ENCODE assay signal across 1 cellular context in the genomic region with DNA sequence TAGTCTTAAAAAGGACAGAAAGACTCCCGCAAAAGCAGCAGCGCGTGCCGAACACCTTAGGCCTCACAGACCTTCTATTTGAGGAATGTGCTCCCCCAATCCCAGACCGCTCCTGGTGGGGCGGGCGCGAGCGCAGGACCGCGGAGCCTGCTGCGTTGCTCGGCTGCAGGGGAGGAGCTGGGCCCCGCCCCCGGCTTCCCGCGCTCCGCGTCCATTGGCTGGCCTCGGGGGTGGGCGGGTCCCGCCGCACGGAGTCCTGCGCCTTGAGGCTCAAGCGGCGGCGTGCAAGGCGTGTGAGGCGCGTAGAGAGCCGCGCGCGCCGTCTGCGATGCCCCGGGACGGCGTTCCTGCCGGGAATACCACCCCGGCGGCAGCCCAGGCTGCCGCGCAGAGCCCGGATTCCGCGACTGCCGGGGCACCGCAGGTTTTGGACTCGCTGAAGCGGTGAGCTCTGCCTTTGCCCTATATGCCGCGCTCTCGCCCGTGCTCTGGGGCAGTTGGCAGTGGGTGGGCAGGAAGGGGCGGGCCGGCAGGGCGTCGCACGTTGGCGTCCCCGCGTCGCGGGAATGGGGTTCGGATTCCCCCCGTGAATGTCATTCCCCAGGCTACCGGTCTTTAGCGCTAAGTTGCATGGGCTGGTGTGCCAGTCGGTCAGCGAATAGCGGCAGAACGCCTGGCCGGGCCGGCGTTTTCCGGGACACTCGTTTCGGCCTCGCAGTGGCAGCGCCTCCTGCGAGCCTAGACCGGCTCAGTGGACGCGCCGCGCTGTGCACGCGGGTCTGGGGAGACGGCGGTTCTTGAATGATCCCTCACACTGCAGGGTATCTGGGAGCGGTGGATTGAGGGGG.
TF ChIP-seq lines count a peak whose summit lies in the region.

No MANE protein-coding gene starts in this region.

TF ChIP-seq in WTC11, 78 proteins besides CTCF, POLR2A, EP300 and RAD21 (continued from another document and continues in another):
- TF ChIP-seq, protein P1, sequence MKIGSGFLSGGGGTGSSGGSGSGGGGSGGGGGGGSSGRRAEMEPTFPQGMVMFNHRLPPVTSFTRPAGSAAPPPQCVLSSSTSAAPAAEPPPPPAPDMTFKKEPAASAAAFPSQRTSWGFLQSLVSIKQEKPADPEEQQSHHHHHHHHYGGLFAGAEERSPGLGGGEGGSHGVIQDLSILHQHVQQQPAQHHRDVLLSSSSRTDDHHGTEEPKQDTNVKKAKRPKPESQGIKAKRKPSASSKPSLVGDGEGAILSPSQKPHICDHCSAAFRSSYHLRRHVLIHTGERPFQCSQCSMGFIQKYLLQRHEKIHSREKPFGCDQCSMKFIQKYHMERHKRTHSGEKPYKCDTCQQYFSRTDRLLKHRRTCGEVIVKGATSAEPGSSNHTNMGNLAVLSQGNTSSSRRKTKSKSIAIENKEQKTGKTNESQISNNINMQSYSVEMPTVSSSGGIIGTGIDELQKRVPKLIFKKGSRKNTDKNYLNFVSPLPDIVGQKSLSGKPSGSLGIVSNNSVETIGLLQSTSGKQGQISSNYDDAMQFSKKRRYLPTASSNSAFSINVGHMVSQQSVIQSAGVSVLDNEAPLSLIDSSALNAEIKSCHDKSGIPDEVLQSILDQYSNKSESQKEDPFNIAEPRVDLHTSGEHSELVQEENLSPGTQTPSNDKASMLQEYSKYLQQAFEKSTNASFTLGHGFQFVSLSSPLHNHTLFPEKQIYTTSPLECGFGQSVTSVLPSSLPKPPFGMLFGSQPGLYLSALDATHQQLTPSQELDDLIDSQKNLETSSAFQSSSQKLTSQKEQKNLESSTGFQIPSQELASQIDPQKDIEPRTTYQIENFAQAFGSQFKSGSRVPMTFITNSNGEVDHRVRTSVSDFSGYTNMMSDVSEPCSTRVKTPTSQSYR (CRISPR knock-in tag; IDR thresholded peaks at IDR 0.05), result peak; percentile 18
- TF ChIP-seq, protein P2, sequence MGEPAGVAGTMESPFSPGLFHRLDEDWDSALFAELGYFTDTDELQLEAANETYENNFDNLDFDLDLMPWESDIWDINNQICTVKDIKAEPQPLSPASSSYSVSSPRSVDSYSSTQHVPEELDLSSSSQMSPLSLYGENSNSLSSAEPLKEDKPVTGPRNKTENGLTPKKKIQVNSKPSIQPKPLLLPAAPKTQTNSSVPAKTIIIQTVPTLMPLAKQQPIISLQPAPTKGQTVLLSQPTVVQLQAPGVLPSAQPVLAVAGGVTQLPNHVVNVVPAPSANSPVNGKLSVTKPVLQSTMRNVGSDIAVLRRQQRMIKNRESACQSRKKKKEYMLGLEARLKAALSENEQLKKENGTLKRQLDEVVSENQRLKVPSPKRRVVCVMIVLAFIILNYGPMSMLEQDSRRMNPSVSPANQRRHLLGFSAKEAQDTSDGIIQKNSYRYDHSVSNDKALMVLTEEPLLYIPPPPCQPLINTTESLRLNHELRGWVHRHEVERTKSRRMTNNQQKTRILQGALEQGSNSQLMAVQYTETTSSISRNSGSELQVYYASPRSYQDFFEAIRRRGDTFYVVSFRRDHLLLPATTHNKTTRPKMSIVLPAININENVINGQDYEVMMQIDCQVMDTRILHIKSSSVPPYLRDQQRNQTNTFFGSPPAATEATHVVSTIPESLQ (CRISPR knock-in tag; IDR thresholded peaks at IDR 0.05), result peak; percentile 88; the same call in 1 of the 2 replicates
- TF ChIP-seq MYBL2 (CRISPR knock-in tag; IDR thresholded peaks at IDR 0.05), result peak; percentile 96
- peak; percentile 85 for TF ChIP-seq SMAD4 (CRISPR knock-in tag; IDR thresholded peaks at IDR 0.05)
- TF ChIP-seq, protein P3, sequence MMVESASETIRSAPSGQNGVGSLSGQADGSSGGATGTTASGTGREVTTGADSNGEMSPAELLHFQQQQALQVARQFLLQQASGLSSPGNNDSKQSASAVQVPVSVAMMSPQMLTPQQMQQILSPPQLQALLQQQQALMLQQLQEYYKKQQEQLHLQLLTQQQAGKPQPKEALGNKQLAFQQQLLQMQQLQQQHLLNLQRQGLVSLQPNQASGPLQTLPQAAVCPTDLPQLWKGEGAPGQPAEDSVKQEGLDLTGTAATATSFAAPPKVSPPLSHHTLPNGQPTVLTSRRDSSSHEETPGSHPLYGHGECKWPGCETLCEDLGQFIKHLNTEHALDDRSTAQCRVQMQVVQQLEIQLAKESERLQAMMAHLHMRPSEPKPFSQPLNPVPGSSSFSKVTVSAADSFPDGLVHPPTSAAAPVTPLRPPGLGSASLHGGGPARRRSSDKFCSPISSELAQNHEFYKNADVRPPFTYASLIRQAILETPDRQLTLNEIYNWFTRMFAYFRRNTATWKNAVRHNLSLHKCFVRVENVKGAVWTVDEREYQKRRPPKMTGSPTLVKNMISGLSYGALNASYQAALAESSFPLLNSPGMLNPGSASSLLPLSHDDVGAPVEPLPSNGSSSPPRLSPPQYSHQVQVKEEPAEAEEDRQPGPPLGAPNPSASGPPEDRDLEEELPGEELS (CRISPR knock-in tag; IDR thresholded peaks at IDR 0.05), result peak; percentile 97
- TF ChIP-seq GTF2I (CRISPR knock-in tag; conservative IDR thresholded peaks at IDR 0.05), result no peak
- TF ChIP-seq ATF1 (CRISPR knock-in tag; IDR thresholded peaks at IDR 0.05), result 0 out of 2 replicates have a peak, but pooled peaks have one; percentile 23
- TF ChIP-seq, protein P4, sequence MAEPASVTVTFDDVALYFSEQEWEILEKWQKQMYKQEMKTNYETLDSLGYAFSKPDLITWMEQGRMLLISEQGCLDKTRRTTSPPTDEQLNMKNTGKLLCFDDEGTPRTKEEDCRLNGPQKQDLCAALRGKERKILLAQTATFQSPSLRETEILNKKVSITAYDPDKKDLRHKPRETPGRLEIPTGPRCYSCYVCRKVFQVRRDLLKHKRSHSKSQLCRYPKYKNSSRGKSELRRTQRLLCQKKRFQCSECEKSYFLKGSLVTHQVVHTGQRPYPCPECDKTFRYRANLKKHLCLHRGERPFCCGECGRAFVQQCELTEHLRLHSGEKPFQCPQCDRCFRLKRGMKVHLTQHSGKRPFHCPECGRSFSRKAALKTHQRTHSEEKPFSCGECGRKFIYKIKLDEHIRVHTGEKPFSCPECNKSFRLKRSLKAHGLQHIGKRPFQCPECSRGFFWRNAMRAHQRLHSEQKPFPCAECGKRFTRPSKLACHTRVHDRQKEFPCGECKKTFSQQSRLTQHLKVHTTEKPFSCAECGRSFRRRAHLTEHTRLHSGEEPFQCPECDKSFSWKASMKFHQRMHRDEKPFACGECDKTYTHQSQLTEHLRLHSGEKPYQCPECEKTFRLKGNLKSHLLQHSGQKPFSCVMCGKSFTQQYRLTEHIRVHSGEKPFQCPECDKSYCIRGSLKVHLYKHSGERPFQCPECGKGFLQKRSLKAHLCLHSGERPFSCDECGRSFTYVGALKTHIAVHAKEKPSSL (CRISPR knock-in tag; conservative IDR thresholded peaks at IDR 0.05), result no peak
- TF ChIP-seq FOXK1 (CRISPR knock-in tag; IDR thresholded peaks at IDR 0.05), result peak; percentile 87; the same call in 1 of the 2 replicates
- TF ChIP-seq JUN (CRISPR knock-in tag; IDR thresholded peaks at IDR 0.05), result peak; percentile 84; the same call in 1 of the 2 replicates
- TF ChIP-seq CBFB (CRISPR knock-in tag; IDR thresholded peaks at IDR 0.05; ENCODE audit: low read depth), result no peak
- TF ChIP-seq, protein P5, sequence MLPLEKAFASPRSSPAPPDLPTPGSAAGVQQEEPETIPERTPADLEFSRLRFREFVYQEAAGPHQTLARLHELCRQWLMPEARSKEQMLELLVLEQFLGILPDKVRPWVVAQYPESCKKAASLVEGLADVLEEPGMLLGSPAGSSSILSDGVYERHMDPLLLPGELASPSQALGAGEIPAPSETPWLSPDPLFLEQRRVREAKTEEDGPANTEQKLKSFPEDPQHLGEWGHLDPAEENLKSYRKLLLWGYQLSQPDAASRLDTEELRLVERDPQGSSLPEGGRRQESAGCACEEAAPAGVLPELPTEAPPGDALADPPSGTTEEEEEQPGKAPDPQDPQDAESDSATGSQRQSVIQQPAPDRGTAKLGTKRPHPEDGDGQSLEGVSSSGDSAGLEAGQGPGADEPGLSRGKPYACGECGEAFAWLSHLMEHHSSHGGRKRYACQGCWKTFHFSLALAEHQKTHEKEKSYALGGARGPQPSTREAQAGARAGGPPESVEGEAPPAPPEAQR (CRISPR knock-in tag; IDR thresholded peaks at IDR 0.05), result no peak
- TF ChIP-seq, protein P6, sequence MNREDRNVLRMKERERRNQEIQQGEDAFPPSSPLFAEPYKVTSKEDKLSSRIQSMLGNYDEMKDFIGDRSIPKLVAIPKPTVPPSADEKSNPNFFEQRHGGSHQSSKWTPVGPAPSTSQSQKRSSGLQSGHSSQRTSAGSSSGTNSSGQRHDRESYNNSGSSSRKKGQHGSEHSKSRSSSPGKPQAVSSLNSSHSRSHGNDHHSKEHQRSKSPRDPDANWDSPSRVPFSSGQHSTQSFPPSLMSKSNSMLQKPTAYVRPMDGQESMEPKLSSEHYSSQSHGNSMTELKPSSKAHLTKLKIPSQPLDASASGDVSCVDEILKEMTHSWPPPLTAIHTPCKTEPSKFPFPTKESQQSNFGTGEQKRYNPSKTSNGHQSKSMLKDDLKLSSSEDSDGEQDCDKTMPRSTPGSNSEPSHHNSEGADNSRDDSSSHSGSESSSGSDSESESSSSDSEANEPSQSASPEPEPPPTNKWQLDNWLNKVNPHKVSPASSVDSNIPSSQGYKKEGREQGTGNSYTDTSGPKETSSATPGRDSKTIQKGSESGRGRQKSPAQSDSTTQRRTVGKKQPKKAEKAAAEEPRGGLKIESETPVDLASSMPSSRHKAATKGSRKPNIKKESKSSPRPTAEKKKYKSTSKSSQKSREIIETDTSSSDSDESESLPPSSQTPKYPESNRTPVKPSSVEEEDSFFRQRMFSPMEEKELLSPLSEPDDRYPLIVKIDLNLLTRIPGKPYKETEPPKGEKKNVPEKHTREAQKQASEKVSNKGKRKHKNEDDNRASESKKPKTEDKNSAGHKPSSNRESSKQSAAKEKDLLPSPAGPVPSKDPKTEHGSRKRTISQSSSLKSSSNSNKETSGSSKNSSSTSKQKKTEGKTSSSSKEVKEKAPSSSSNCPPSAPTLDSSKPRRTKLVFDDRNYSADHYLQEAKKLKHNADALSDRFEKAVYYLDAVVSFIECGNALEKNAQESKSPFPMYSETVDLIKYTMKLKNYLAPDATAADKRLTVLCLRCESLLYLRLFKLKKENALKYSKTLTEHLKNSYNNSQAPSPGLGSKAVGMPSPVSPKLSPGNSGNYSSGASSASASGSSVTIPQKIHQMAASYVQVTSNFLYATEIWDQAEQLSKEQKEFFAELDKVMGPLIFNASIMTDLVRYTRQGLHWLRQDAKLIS (CRISPR knock-in tag; IDR thresholded peaks at IDR 0.05; ENCODE audit: borderline replicate concordance), result no peak
- TF ChIP-seq, protein P7, sequence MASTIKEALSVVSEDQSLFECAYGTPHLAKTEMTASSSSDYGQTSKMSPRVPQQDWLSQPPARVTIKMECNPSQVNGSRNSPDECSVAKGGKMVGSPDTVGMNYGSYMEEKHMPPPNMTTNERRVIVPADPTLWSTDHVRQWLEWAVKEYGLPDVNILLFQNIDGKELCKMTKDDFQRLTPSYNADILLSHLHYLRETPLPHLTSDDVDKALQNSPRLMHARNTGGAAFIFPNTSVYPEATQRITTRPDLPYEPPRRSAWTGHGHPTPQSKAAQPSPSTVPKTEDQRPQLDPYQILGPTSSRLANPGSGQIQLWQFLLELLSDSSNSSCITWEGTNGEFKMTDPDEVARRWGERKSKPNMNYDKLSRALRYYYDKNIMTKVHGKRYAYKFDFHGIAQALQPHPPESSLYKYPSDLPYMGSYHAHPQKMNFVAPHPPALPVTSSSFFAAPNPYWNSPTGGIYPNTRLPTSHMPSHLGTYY (CRISPR knock-in tag; IDR thresholded peaks at IDR 0.05), result no peak
- TF ChIP-seq RORB (CRISPR knock-in tag; IDR thresholded peaks at IDR 0.05), result no peak
- TF ChIP-seq, protein P8, sequence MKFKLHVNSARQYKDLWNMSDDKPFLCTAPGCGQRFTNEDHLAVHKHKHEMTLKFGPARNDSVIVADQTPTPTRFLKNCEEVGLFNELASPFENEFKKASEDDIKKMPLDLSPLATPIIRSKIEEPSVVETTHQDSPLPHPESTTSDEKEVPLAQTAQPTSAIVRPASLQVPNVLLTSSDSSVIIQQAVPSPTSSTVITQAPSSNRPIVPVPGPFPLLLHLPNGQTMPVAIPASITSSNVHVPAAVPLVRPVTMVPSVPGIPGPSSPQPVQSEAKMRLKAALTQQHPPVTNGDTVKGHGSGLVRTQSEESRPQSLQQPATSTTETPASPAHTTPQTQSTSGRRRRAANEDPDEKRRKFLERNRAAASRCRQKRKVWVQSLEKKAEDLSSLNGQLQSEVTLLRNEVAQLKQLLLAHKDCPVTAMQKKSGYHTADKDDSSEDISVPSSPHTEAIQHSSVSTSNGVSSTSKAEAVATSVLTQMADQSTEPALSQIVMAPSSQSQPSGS (CRISPR knock-in tag; IDR thresholded peaks at IDR 0.05; ENCODE audit: borderline replicate concordance, low read depth), result no peak
- TF ChIP-seq, protein P9, sequence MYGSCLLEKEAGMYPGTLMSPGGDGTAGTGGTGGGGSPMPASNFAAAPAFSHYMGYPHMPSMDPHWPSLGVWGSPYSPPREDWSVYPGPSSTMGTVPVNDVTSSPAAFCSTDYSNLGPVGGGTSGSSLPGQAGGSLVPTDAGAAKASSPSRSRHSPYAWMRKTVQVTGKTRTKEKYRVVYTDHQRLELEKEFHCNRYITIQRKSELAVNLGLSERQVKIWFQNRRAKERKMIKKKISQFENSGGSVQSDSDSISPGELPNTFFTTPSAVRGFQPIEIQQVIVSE (CRISPR knock-in tag; IDR thresholded peaks at IDR 0.05; ENCODE audit: borderline replicate concordance), result no peak
- peak; percentile 91 for TF ChIP-seq CREB1 (CRISPR knock-in tag; IDR thresholded peaks at IDR 0.05)
- TF ChIP-seq FOXJ3 (CRISPR knock-in tag; IDR thresholded peaks at IDR 0.05; ENCODE audit: borderline replicate concordance), result 0 out of 2 replicates have a peak, but pooled peaks have one; percentile 48
- TF ChIP-seq, protein P10, sequence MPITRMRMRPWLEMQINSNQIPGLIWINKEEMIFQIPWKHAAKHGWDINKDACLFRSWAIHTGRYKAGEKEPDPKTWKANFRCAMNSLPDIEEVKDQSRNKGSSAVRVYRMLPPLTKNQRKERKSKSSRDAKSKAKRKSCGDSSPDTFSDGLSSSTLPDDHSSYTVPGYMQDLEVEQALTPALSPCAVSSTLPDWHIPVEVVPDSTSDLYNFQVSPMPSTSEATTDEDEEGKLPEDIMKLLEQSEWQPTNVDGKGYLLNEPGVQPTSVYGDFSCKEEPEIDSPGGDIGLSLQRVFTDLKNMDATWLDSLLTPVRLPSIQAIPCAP (CRISPR knock-in tag; IDR thresholded peaks at IDR 0.05), result peak; percentile 63; the same call in 1 of the 2 replicates
